In the genomic region with DNA sequence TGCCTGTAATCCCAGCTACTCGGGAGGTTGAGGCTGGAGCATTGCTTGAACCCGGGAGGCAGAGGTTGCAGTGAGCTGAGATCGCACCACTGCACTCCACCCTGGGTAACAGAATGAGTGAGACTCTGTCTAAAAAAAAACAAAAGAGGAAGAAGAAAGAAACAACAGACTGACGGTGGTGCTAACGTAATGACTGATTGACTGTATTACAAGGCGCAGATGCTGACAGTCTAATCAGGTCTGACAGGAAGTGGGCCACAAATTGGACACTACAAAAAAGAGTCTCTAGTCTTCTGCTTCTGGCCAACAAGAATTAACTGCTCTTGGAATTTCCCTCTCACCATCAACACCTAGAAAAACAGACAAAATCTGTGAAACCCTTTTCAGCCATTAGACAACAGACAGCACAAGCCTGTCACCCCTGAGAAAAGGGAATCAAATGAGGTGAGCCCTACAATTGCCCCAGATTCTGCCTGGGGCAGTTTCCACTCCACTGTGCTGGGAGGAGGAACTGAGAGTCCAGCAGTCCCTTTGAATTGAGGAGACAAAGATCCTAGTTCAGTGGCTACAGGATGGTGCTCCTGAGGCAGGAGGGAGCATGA, we compare ENCODE assay signal across 11 cellular contexts. TPM values are rescaled to one million over a fixed set of nuclear protein-coding genes. Genes with fewer than 3 reads are reported as not detected.
DNase-seq lines count a peak whose midpoint lies in the region; ATAC-seq and TF ChIP-seq lines count a peak whose summit lies in the region.
"Had no signal": no experiment of that assay in that cellular context is flagged by ENCODE, and none has a peak within 500 bp of the region (broad histone marks: within the 10 kb centered on the region; RNA-seq: fewer than 3 reads in every experiment).

No MANE protein-coding gene starts in this region.

- H3F3A ChIP-seq in DOHH2 (ENCODE audit: control insufficient read depth, insufficient read depth), result peaks cover 29% of the 10 kb centered on the region

- no peak for TF ChIP-seq CTCF in DOHH2 (IDR thresholded peaks at IDR 0.05; ENCODE audit: low read depth, low read length, poor library complexity, severe bottlenecking)
- no peak for TF ChIP-seq CTCF in hepatocyte (IDR thresholded peaks at IDR 0.05; ENCODE audit: poor library complexity)
- TF ChIP-seq CTCF in CD14-positive monocyte (IDR thresholded peaks at IDR 0.05), result no peak

- no peaks in the 10 kb centered on the region for H3K9me2 ChIP-seq in DOHH2 (replicated peaks; ENCODE audit: control insufficient read depth, low read length)
- no peaks in the 10 kb centered on the region for H3K9me2 ChIP-seq in hepatocyte (replicated peaks; ENCODE audit: insufficient read depth)

- intact Hi-C loops in CD14-positive monocyte (cut with micrococcal nuclease), result no loop called here

- H3K4me1 ChIP-seq in DOHH2 (ENCODE audit: control insufficient read depth, low read length), result peaks cover 78% of the 10 kb centered on the region
- H3K4me1 ChIP-seq in hepatocyte (ENCODE audit: insufficient read depth), result peaks cover 2% of the 10 kb centered on the region

- H3K36me3 Mint-ChIP-seq in T-helper 1 cell treated with Interleukin-12 subunit alpha and Interleukin-12 subunit beta and Interleukin-4 antibody, amounts not matched to agents 30 μg/mL and 1 μg/mL, for 36 hours (ENCODE audit: low read depth), result peaks cover 18% of the 10 kb centered on the region
- H3K36me3 Mint-ChIP-seq in CD14-positive monocyte, result no peaks in the 10 kb centered on the region

- H3K4me2 ChIP-seq in DOHH2 (ENCODE audit: low read length), result peak overlapping the region; percentile 95
- no peak overlapping the region for H3K4me2 ChIP-seq in hepatocyte

- H3K4me1 Mint-ChIP-seq in T-helper 1 cell treated with Interleukin-12 subunit alpha and Interleukin-12 subunit beta and Interleukin-4 antibody, amounts not matched to agents 30 μg/mL and 1 μg/mL, for 36 hours (ENCODE audit: low read depth), result peaks cover 20% of the 10 kb centered on the region
- peaks cover 8% of the 10 kb centered on the region for H3K4me1 Mint-ChIP-seq in CD14-positive monocyte

- H3K9me3 Mint-ChIP-seq in T-helper 1 cell treated with Interleukin-12 subunit alpha and Interleukin-12 subunit beta and Interleukin-4 antibody, amounts not matched to agents 30 μg/mL and 1 μg/mL, for 36 hours, result no peaks in the 10 kb centered on the region
- H3K9me3 Mint-ChIP-seq in CD14-positive monocyte, result peaks cover 0 to 5% (median 0%) of the 10 kb centered on the region in 7 donors

- 78% methylated on average over 6 of the region's 6 CpGs for WGBS in hepatocyte (ENCODE audit: low lambda C conversion rate, missing lambda C conversion rate)

- no peaks in the 10 kb centered on the region for H3K27me3 ChIP-seq in DOHH2 (ENCODE audit: control insufficient read depth, low read length)
- H3K27me3 ChIP-seq in hepatocyte, result peaks cover 44% of the 10 kb centered on the region

- H3K4me3 Mint-ChIP-seq in T-helper 1 cell treated with Interleukin-12 subunit alpha and Interleukin-12 subunit beta and Interleukin-4 antibody, amounts not matched to agents 30 μg/mL and 1 μg/mL, for 36 hours, result no peak overlapping the region
- H3K4me3 Mint-ChIP-seq in CD14-positive monocyte, result no peak overlapping the region

- H3K36me3 ChIP-seq in DOHH2 (ENCODE audit: control insufficient read depth, low read length) (peaks cover 75% of the 10 kb centered on the region), hepatocyte (replicated peaks; ENCODE audit: insufficient read depth, low read depth) (no peaks in the 10 kb centered on the region)

- H4K20me1 ChIP-seq in DOHH2 (ENCODE audit: control insufficient read depth, insufficient read depth, low read depth, low read length), result no peaks in the 10 kb centered on the region
- H4K20me1 ChIP-seq in hepatocyte (ENCODE audit: insufficient read depth, poor library complexity, severe bottlenecking), result no peaks in the 10 kb centered on the region

- ATAC-seq in GM19372 (IDR thresholded peaks at IDR 0.05; ENCODE audit: low read depth, unreplicated experiment) (peak; percentile 64), HG03097 (IDR thresholded peaks at IDR 0.05; ENCODE audit: low FRiP score, unreplicated experiment) (peak; percentile 51)

- peak overlapping the region; percentile 95 for H3K27ac ChIP-seq in DOHH2 (ENCODE audit: low read depth, low read length)
- no peak overlapping the region for H3K27ac ChIP-seq in hepatocyte

- H3K9me3 ChIP-seq in DOHH2 (ENCODE audit: control insufficient read depth, insufficient read depth, low read length) (peaks cover 15% of the 10 kb centered on the region; the same call in 1 of the 2 replicates), hepatocyte (ENCODE audit: low read depth) (no peaks in the 10 kb centered on the region)

- no peak for DNase-seq in DMS53 (lab: John Stamatoyannopoulos, UW)
- DNase-seq in hepatocyte (ENCODE audit: low spot score), result no peak
- DNase-seq in CD14-positive monocyte (ENCODE audit: low spot score), result no peak
- no peak for DNase-seq in kidney tubule cell (ENCODE audit: low spot score)
- DNase-seq: mesendoderm; NCI-H1436; stimulated activated CD4-positive, alpha-beta T cell treated with anti-CD3 and anti-CD28 coated beads, Interleukin-15, amount 100 ng/mL, for 24 hours had no signal

- H3K4me3 ChIP-seq in DOHH2 (ENCODE audit: low read length) (peak overlapping the region; percentile 95), hepatocyte (no peak overlapping the region)

- H3K79me2 ChIP-seq in DOHH2 (ENCODE audit: control insufficient read depth, low read length) (peaks cover 64% of the 10 kb centered on the region), hepatocyte (no peaks in the 10 kb centered on the region)

- peaks cover 17% of the 10 kb centered on the region for H3K27me3 Mint-ChIP-seq in T-helper 1 cell treated with Interleukin-12 subunit alpha and Interleukin-12 subunit beta and Interleukin-4 antibody, amounts not matched to agents 30 μg/mL and 1 μg/mL, for 36 hours (ENCODE audit: low read depth)
- peaks cover 2 to 15% (median 8%) of the 10 kb centered on the region in 3 donors for H3K27me3 Mint-ChIP-seq in CD14-positive monocyte (ENCODE audit: low read depth in 3 of 3)

- H3K27ac Mint-ChIP-seq in T-helper 1 cell treated with Interleukin-12 subunit alpha and Interleukin-12 subunit beta and Interleukin-4 antibody, amounts not matched to agents 30 μg/mL and 1 μg/mL, for 36 hours, result peak overlapping the region; percentile 57
- peak overlapping the region in 2 of 7 donors; percentile 19 to 21 for H3K27ac Mint-ChIP-seq in CD14-positive monocyte

- H2AFZ ChIP-seq in hepatocyte, result no peak overlapping the region

RNA-seq across cellular contexts. Expression of gene SNED1, which starts 43.2 kb away (rescaled TPM):
- 3.5 and 6.5 TPM in 2 replicates for total RNA-seq in hepatocyte
- polyA plus RNA-seq in hepatocyte (3.7 and 4.6 TPM in 2 replicates), CD14-positive monocyte (under 1 TPM; 0.02 to 0.12 TPM)
